ENCODE assay signal across 8 cellular contexts in genomic region chr5:43313854-43314457, GRCh38.
DNase-seq lines count a peak whose midpoint lies in the region; ATAC-seq lines count a peak whose summit lies in the region.

No MANE protein-coding gene starts in this region.

- H3K27me3 ChIP-seq in muscle layer of duodenum (ENCODE audit: low read depth, low read length): no peaks in the 10 kb centered on the region

- H3K9me3 ChIP-seq in muscle layer of duodenum (ENCODE audit: control insufficient read depth in 1 of 2, low read length in 2 of 2): no peaks in the 10 kb centered on the region

- DNase-seq in NCI-H2029 treated with DMSO at 0.1 percent for 48 hours (lab: John Stamatoyannopoulos, UW): peak; percentile 33
- no peak for DNase-seq in NCI-H2029 (lab: John Stamatoyannopoulos, UW)
- DNase-seq in NCI-H226: peak; percentile 67
- DNase-seq in caudate nucleus (lab: John Stamatoyannopoulos, UW): peak in 13 of 61 donors; percentile 1 to 36 (median 8)
- DNase-seq in epidermal melanocyte (ENCODE audit: insufficient read length, low spot score): no peak
- DNase-seq in HCEC 1CT: no peak

- no peak for ATAC-seq in GM21529 (IDR thresholded peaks at IDR 0.05; ENCODE audit: unreplicated experiment)

- H3K36me3 ChIP-seq in muscle layer of duodenum (ENCODE audit: control insufficient read depth in 1 of 2, insufficient read depth in 2 of 2, low read length in 2 of 2): no peaks in the 10 kb centered on the region

- H3K4me1 ChIP-seq in muscle layer of duodenum (ENCODE audit: control insufficient read depth in 1 of 2, insufficient read depth in 2 of 2, low read length in 2 of 2): peaks cover 0 to 17% of the 10 kb centered on the region in 2 donors

- peak overlapping the region; percentile 47 to 83 for H3K4me3 ChIP-seq in muscle layer of duodenum (ENCODE audit: low read depth in 1 of 2, low read length in 2 of 2)

- H3K27ac ChIP-seq in caudate nucleus (ENCODE audit: low read depth, low read length): peak overlapping the region; percentile 56
- peak overlapping the region; percentile 20 for H3K27ac ChIP-seq in muscle layer of duodenum (ENCODE audit: low read length)

Comparison
In these comparisons a context has a peak if more than half of its experiments do, and no peak if none do; other contexts are left out.
1. DNase-seq: peak in NCI-H2029 treated with DMSO at 0.1 percent for 48 hours (single experiment) and NCI-H226 (single experiment); none in NCI-H2029 (single experiment), epidermal melanocyte (single experiment) and HCEC 1CT (single experiment).